9 cellular contexts compared by ENCODE assay signal in the genomic region with DNA sequence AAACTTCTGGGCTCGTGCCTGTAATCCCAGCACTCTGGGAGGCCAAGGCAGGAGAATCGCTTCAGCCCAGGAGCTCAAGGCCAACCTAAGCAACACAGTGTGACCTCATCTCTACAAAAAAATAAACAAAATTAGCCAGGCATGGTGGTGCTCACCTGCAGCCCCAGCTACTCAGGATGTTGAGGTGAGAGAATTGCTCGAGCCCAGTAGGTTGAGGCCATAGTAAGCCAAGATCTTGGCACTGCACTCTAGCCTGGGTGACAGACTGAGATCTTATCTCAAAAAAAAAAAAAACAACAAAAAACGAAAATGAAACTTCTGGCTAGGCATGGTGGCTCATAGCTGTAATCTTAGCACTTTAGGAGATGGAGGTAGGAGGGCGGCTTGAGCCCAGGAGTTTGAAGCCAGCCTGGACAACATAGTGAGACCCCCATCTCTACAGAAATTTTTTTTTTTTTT. TPM values are rescaled to one million over a fixed set of nuclear protein-coding genes. Genes with fewer than 3 reads are reported as not detected.
DNase-seq lines count a peak whose midpoint lies in the region; ATAC-seq, FAIRE-seq and TF ChIP-seq lines count a peak whose summit lies in the region.
"Had no signal": no experiment of that assay in that cellular context is flagged by ENCODE, and none has a peak within 500 bp of the region (broad histone marks: within the 10 kb centered on the region; RNA-seq: fewer than 3 reads in every experiment).

No MANE protein-coding gene starts in this region.

- FAIRE-seq in RCC 7860 (lab: Jason Lieb, UNC) = no peak

- DNase-seq in H4 (ENCODE audit: low spot score) (peak; percentile 78), Panc1 (ENCODE audit: low read depth, low spot score) (no peak), NCI-H2107 (lab: John Stamatoyannopoulos, UW) (no peak), RCC 7860 (ENCODE audit: low spot score) (no peak), AG20443 (ENCODE audit: low spot score) (no peak)
- DNase-seq in stimulated activated CD8-positive, alpha-beta memory T cell treated with anti-CD3 and anti-CD28 coated beads, Interleukin-4, amount 100 ng/mL, for 48 hours = peak; percentile 36
- DNase-seq: heart right ventricle, upper lobe of left lung had no signal

- H3K9me3 ChIP-seq in Panc1 (ENCODE audit: control insufficient read depth, insufficient read depth, low read depth, low read length) = no peaks in the 10 kb centered on the region
- H3K9me3 ChIP-seq: heart right ventricle, upper lobe of left lung had no signal

- 0 out of 2 replicates have a peak, but pooled peaks have one; percentile 45 for ATAC-seq in Panc1

- no peaks in the 10 kb centered on the region for H3K27me3 ChIP-seq in Panc1 (ENCODE audit: control insufficient read depth, insufficient read depth, low read length)
- H3K27me3 ChIP-seq: heart right ventricle, upper lobe of left lung had no signal

- H3K36me3 Mint-ChIP-seq in activated naive CD4-positive, alpha-beta T cell treated with anti-CD3 and anti-CD28 coated beads, Interleukin-2, amount 50 U/mL, for 24 hours = peaks cover 12% of the 10 kb centered on the region

- intact Hi-C loops in Panc1 (cut with micrococcal nuclease; ENCODE audit: unreplicated experiment) = no loop called here

- H3K27me3 Mint-ChIP-seq in activated naive CD4-positive, alpha-beta T cell treated with anti-CD3 and anti-CD28 coated beads, Interleukin-2, amount 50 U/mL, for 24 hours = no peaks in the 10 kb centered on the region

- peak overlapping the region; percentile 74 for H3K27ac Mint-ChIP-seq in activated naive CD4-positive, alpha-beta T cell treated with anti-CD3 and anti-CD28 coated beads, Interleukin-2, amount 50 U/mL, for 24 hours

- TF ChIP-seq CTCF in Panc1 (IDR thresholded peaks at IDR 0.05) = no peak

- in situ Hi-C loops in Panc1 (cut with HindIII; ENCODE audit: low pct_unique_long_range_greater_than_20kb, low sequenced_read_pairs) = no loop called here

- BruUV-seq in Panc1 (replicated peaks; lab: Mats Ljungman, UMichigan) = no TSS peak

- H3K27ac ChIP-seq in Panc1 (ENCODE audit: low read length) = no peak overlapping the region
- H3K27ac ChIP-seq: upper lobe of left lung had no signal

- H3K4me1 ChIP-seq in Panc1 (ENCODE audit: control insufficient read depth, insufficient read depth, low read length) = no peaks in the 10 kb centered on the region

- peaks cover 41% of the 10 kb centered on the region for H3K4me1 Mint-ChIP-seq in activated naive CD4-positive, alpha-beta T cell treated with anti-CD3 and anti-CD28 coated beads, Interleukin-2, amount 50 U/mL, for 24 hours

- no peaks in the 10 kb centered on the region for H3K36me3 ChIP-seq in Panc1 (ENCODE audit: control insufficient read depth, insufficient read depth, low read length)
- H3K36me3 ChIP-seq: heart right ventricle, upper lobe of left lung had no signal

- H3K4me3 ChIP-seq in Panc1 (ENCODE audit: low read depth in 2 of 2, low read length in 2 of 2) = no peak overlapping the region
- H3K4me3 ChIP-seq: heart right ventricle, upper lobe of left lung had no signal

- CTCF ChIA-PET in Panc1 (lab: Charles Lee) = no interaction called here

- POLR2A ChIA-PET in Panc1 (lab: Charles Lee) = no interaction called here

- no peaks in the 10 kb centered on the region for H3K9me3 Mint-ChIP-seq in activated naive CD4-positive, alpha-beta T cell treated with anti-CD3 and anti-CD28 coated beads, Interleukin-2, amount 50 U/mL, for 24 hours

- peak overlapping the region; percentile 63 for H3K4me3 Mint-ChIP-seq in activated naive CD4-positive, alpha-beta T cell treated with anti-CD3 and anti-CD28 coated beads, Interleukin-2, amount 50 U/mL, for 24 hours

RNA-seq across cellular contexts. Expression of a gene that starts 53.7 kb away (rescaled TPM):
- total RNA-seq in H4 (2014; rRNA removed; shearing (Covaris generic)) = 5.3 and 6.1 TPM in 2 replicates
- total RNA-seq in Panc1 (2021; ENCODE audit: unreplicated experiment) = 73.9 TPM
- 60.1 TPM for polyA plus RNA-seq in Panc1 (2012; ENCODE audit: insufficient read length)

Comparison
In these comparisons a context has a peak if more than half of its experiments do, and no peak if none do; other contexts are left out.
1. DNase-seq: peak in H4 (single experiment) and stimulated activated CD8-positive, alpha-beta memory T cell treated with anti-CD3 and anti-CD28 coated beads, Interleukin-4, amount 100 ng/mL, for 48 hours (single experiment); none in Panc1 (single experiment), NCI-H2107 (single experiment), RCC 7860 (single experiment) and AG20443 (single experiment).
2. RNA of a gene that starts 53.7 kb away (total RNA-seq): 73.9 TPM in Panc1 (single experiment); 5.3 to 6.1 TPM in H4; every median in the first group is over 10 times any median in the second.